ENCODE assay signal across 27 cellular contexts in the genomic region with DNA sequence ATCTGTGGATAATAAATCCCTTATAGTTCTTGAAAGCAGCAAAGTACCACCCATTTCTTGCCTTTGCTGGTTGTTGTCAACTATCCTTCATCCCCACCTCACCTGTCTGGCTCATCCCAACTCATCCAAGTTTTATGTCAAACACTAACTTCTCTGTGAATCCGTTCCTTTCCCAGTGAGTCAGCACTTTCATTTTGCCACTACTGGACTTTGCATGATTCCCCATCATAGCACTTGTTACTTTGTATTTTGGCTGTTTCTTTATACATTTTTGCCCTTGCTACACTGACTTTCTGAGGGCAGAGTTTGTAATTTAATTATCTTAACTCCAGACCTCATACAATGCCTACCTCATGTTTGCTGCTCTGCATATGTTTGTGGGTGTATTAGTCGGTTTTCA.
"Had no signal": no experiment of that assay in that cellular context is flagged by ENCODE, and none has a peak within 500 bp of the region (broad histone marks: within the 10 kb centered on the region; RNA-seq: fewer than 3 reads in every experiment).

No MANE protein-coding gene starts in this region.

- H3K79me2 ChIP-seq: parathyroid adenoma had no signal

- ATAC-seq: left cardiac atrium; left lung; natural killer cell; stimulated activated memory B cell treated with anti-CD40 and anti-IgM and Interleukin-4, amounts not matched to agents 10 μg/mL and 1 μg/mL and 100 μg/mL, for 72 hours; stimulated activated naive CD8-positive, alpha-beta T cell treated with anti-CD3 and anti-CD28 coated beads, Interleukin-15, amount 100 ng/mL, for 72 hours had no signal

- H3K9me3 ChIP-seq: left lung, neutrophil, right atrium auricular region, right lobe of liver, tibial nerve, uterus had no signal

- H3K36me3 ChIP-seq: left lung, neural progenitor cell, neutrophil, right atrium auricular region, right lobe of liver, tibial nerve, uterus had no signal

- H3K4me3 ChIP-seq: left lung, lung, neural progenitor cell, right atrium auricular region, right lobe of liver, smooth muscle cell, tibial nerve, uterus had no signal

- H3K9ac ChIP-seq: neural progenitor cell, parathyroid adenoma had no signal

- FAIRE-seq: keratinocyte had no signal

- H3K4me1 ChIP-seq: left lung, neural progenitor cell, parathyroid adenoma, right atrium auricular region, tibial nerve, uterus had no signal

- H3K4me2 ChIP-seq: neural progenitor cell, smooth muscle cell had no signal

- H2AFZ ChIP-seq: neural progenitor cell, parathyroid adenoma had no signal

- H3K27ac ChIP-seq: left lung, neural progenitor cell, neutrophil, parathyroid adenoma, right atrium auricular region, right lobe of liver, tibial nerve, uterus had no signal

- DNase-seq: hippocampal formation; kidney glomerular epithelial cell; left cardiac atrium; left lung; mesendoderm; naive B cell; natural killer cell; nephron progenitor cell; occipital lobe; right lobe of liver; stimulated activated CD4-positive, alpha-beta T cell treated with anti-CD3 and anti-CD28 coated beads, Interleukin-1b, Interleukin-23, amount 100 ng/mL, for 48 hours; stimulated activated CD4-positive, alpha-beta T cell treated with anti-CD3 and anti-CD28 coated beads, Interleukin-2, amount 100 ng/mL, for 48 hours; stimulated activated CD4-positive, alpha-beta T cell treated with anti-CD3 and anti-CD28 coated beads, Interleukin-4, amount 100 ng/mL, for 4 hours; stimulated activated CD8-positive, alpha-beta memory T cell treated with anti-CD3 and anti-CD28 coated beads, Interleukin-4, amount 100 ng/mL, for 48 hours; stimulated activated naive CD4-positive, alpha-beta T cell treated with Interleukin-2 at 50 U/mL for 16 hours; stimulated activated naive CD8-positive, alpha-beta T cell treated with anti-CD3 and anti-CD28 coated beads, Interleukin-15, amount 100 ng/mL, for 72 hours; substantia nigra; uterus had no signal

- H3K27me3 ChIP-seq: left lung, neural progenitor cell, neutrophil, right atrium auricular region, right lobe of liver, tibial nerve, uterus had no signal
